Comparison of ENCODE assay signal across 8 cellular contexts in the genomic region with DNA sequence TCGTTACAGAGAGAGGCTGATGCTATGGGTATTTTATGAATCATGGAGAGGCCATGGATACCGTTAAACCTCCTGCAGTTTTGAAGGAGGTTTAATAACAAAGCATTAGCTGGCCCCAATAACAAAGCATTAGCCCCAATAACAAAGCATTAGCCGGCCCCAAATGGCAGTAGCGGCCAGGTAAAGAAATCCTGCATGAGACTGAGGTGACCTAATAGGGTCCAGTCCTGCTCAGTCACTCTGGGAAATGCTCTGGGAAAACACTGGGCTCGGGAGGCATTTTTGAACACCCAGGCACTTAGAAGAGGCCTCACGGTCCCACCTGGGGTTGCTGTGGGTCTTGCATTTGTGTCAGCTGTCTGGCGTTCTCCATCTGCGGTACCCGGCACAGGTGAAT. TPM values are rescaled to one million over a fixed set of nuclear protein-coding genes. Genes with fewer than 3 reads are reported as not detected.
DNase-seq lines count a peak whose midpoint lies in the region; ATAC-seq and TF ChIP-seq lines count a peak whose summit lies in the region.

No MANE protein-coding gene starts in this region.

- H3K4me3 ChIP-seq in adipocyte (ENCODE audit: low read length) (peak overlapping the region; percentile 87), left lung (peak overlapping the region; percentile 74 to 81), stomach (peak overlapping the region; percentile 56 to 69 (median 64))

- H3K9me3 Mint-ChIP-seq in activated CD4-positive, alpha-beta T cell treated with anti-CD3 and anti-CD28 coated beads for 36 hours (ENCODE audit: low read depth) = no peaks in the 10 kb centered on the region

- ATAC-seq in activated CD4-positive, alpha-beta T cell treated with anti-CD3 and anti-CD28 coated beads for 36 hours = no peak
- ATAC-seq in left lung = no peak
- no peak for ATAC-seq in left lobe of liver

- H3K9me3 ChIP-seq in adipocyte (ENCODE audit: control insufficient read depth, low read length) (no peaks in the 10 kb centered on the region), left lung (no peaks in the 10 kb centered on the region), stomach (no peaks in the 10 kb centered on the region)

- peak overlapping the region; percentile 66 for H3K4me3 Mint-ChIP-seq in activated CD4-positive, alpha-beta T cell treated with anti-CD3 and anti-CD28 coated beads for 36 hours

- H3K27me3 Mint-ChIP-seq in activated CD4-positive, alpha-beta T cell treated with anti-CD3 and anti-CD28 coated beads for 36 hours = peaks cover 2% of the 10 kb centered on the region

- peak overlapping the region; percentile 93 for H3K9ac ChIP-seq in adipocyte (ENCODE audit: low read length)

- TF ChIP-seq POLR2A in stomach (IDR thresholded peaks at IDR 0.05) = no peak

- POLR2A ChIA-PET in activated CD4-positive, alpha-beta T cell treated with anti-CD3 and anti-CD28 coated beads for 36 hours (lab: Charles Lee) = no interaction called here

- no peaks in the 10 kb centered on the region for H3K36me3 ChIP-seq in adipocyte (ENCODE audit: control insufficient read depth, insufficient read depth, low read length, severe bottlenecking)
- no peaks in the 10 kb centered on the region for H3K36me3 ChIP-seq in left lung
- H3K36me3 ChIP-seq in stomach = no peaks in the 10 kb centered on the region

- H3K27ac Mint-ChIP-seq in activated CD4-positive, alpha-beta T cell treated with anti-CD3 and anti-CD28 coated beads for 36 hours = peak overlapping the region; percentile 42

- H3K27ac ChIP-seq in left lung (peak overlapping the region; percentile 30 to 92), stomach (peak overlapping the region; percentile 79 to 90 (median 82))

- TF ChIP-seq CTCF in left lung (IDR thresholded peaks at IDR 0.05) (no peak), stomach (IDR thresholded peaks at IDR 0.05) (no peak)

- H3K4me1 ChIP-seq in adipocyte (ENCODE audit: control insufficient read depth, insufficient read depth, low read length) (peaks cover 18% of the 10 kb centered on the region), left lung (peaks cover 21 to 68% of the 10 kb centered on the region in 2 donors), stomach (peaks cover 0 to 57% (median 30%) of the 10 kb centered on the region in 4 donors)

- CTCF ChIA-PET in activated CD4-positive, alpha-beta T cell treated with anti-CD3 and anti-CD28 coated beads for 36 hours (lab: Charles Lee) = interaction anchor here (0.8 kb wide), 1 partner anchor 589 kb away, joined by 3 read pairs; no protein-coding TSS in a partner anchor

- H3K4me1 Mint-ChIP-seq in activated CD4-positive, alpha-beta T cell treated with anti-CD3 and anti-CD28 coated beads for 36 hours = peaks cover 22% of the 10 kb centered on the region

- intact Hi-C loops in activated CD4-positive, alpha-beta T cell treated with anti-CD3 and anti-CD28 coated beads for 36 hours (cut with DNase I, micrococcal nuclease) = no loop called here
- intact Hi-C loops in left lung (cut with DNase I) = no loop called here
- intact Hi-C loops in stomach (cut with DNase I; ENCODE audit: low total_unique reads) = no loop called here

- DNase-seq in activated CD4-positive, alpha-beta T cell treated with anti-CD3 and anti-CD28 coated beads for 36 hours = no peak
- DNase-seq in activated CD4-positive, alpha-beta T cell treated with anti-CD3 and anti-CD28 coated beads for 1 hour = no peak
- DNase-seq in adipocyte (ENCODE audit: low read depth) = no peak
- no peak for DNase-seq in left lung
- no peak for DNase-seq in stomach
- no peak for DNase-seq in left lobe of liver (ENCODE audit: low spot score)
- no peak for DNase-seq in NCI-H1417 (lab: John Stamatoyannopoulos, UW)
- no peak for DNase-seq in NOMO-1 treated with dmso at 0.1 percent for 144 hours (lab: John Stamatoyannopoulos, UW; ENCODE audit: unreplicated experiment)

- TF ChIP-seq EP300 in stomach (IDR thresholded peaks at IDR 0.05) = no peak

- WGBS in stomach, 5 donors = 62 to 82% (median 74%) methylated on average over 7 to 9 of the region's 9 CpGs

- H3K27me3 ChIP-seq in adipocyte (replicated peaks; ENCODE audit: control insufficient read depth, insufficient read depth, low read length) = no peaks in the 10 kb centered on the region
- H3K27me3 ChIP-seq in left lung = peaks cover 0 to 10% of the 10 kb centered on the region in 2 donors
- H3K27me3 ChIP-seq in stomach = peaks cover 0 to 23% (median 20%) of the 10 kb centered on the region in 3 donors

- H3K36me3 Mint-ChIP-seq in activated CD4-positive, alpha-beta T cell treated with anti-CD3 and anti-CD28 coated beads for 36 hours (ENCODE audit: low read depth) = no peaks in the 10 kb centered on the region

RNA-seq across cellular contexts. Expression of gene RIN3, which starts 0.8 kb away (rescaled TPM):
- 10 to 100 TPM; 23.1 to 26.4 TPM for total RNA-seq in activated CD4-positive, alpha-beta T cell treated with anti-CD3 and anti-CD28 coated beads for 36 hours
- total RNA-seq in left lung = 10 to 100 TPM; 25.7 to 54.8 TPM
- 10 to 100 TPM in 3 of 5 donors, 1 to 10 TPM in 2; 6.2 to 47.8 (median 11.6) TPM for total RNA-seq in stomach
- polyA plus RNA-seq in stomach = 1 to 10 TPM; 5.0 to 6.2 (median 6.0) TPM
- 20.2 TPM for total RNA-seq in left lobe of liver
